21 cellular contexts compared by ENCODE assay signal in genomic region chr22:42375982-42376381, GRCh38. TPM values are rescaled to one million over a fixed set of nuclear protein-coding genes. Genes with fewer than 3 reads are reported as not detected.
DNase-seq lines count a peak whose midpoint lies in the region; ATAC-seq, FAIRE-seq and TF ChIP-seq lines count a peak whose summit lies in the region.
"Had no signal": no experiment of that assay in that cellular context is flagged by ENCODE, and none has a peak within 500 bp of the region (broad histone marks: within the 10 kb centered on the region; RNA-seq: fewer than 3 reads in every experiment).

No MANE protein-coding gene starts in this region.

- H3K27ac Mint-ChIP-seq in chondrocyte (ENCODE audit: unreplicated experiment): no peak overlapping the region

- H3K27ac ChIP-seq in BLaER1: no peak overlapping the region
- H3K27ac ChIP-seq in SK-N-MC: 0 out of 2 replicates have a peak overlapping the region, but pooled peaks have one; percentile 3
- H3K27ac ChIP-seq in heart left ventricle: peak overlapping the region in 4 of 12 donors; percentile 21 to 73 (median 36)
- H3K27ac ChIP-seq in Karpas-422 (ENCODE audit: low read length): no peak overlapping the region
- H3K27ac ChIP-seq: parathyroid adenoma had no signal

- no peak for DNase-seq in SK-N-MC (ENCODE audit: low read depth, low spot score)
- peak in 3 of 5 donors; percentile 50 to 63 (median 59) for DNase-seq in heart left ventricle
- peak in 2 of 3 donors; percentile 40 to 46 for DNase-seq in mucosa of descending colon
- no peak for DNase-seq in chondrocyte (ENCODE audit: low spot score)
- no peak for DNase-seq in GM12891 (ENCODE audit: insufficient read length, low spot score)
- no peak for DNase-seq in Karpas-422
- no peak for DNase-seq in SK-N-DZ (ENCODE audit: low spot score)
- DNase-seq: ACHN; activated CD4-positive, alpha-beta T cell treated with anti-CD3 and anti-CD28 coated beads, Interleukin-2, amount 50 U/mL, for 4 hours; activated gamma-delta T cell; amygdala; CD4-positive, alpha-beta memory T cell; effector CD8-positive, alpha-beta T cell; KBM-7; naive B cell; stimulated activated CD4-positive, alpha-beta T cell treated with anti-CD3 and anti-CD28 coated beads, Interleukin-4, amount 100 ng/mL, for 4 hours; T-helper 1 cell had no signal

- no peaks in the 10 kb centered on the region for H3K9me3 Mint-ChIP-seq in chondrocyte (ENCODE audit: low read depth)
- H3K9me3 Mint-ChIP-seq: CD4-positive, alpha-beta memory T cell; central memory CD8-positive, alpha-beta T cell; naive B cell had no signal

- FAIRE-seq in GM12891 (lab: Jason Lieb, UNC): no peak

- H3K79me2 ChIP-seq in Karpas-422 (ENCODE audit: low read length): no peaks in the 10 kb centered on the region
- H3K79me2 ChIP-seq: parathyroid adenoma had no signal

- ATAC-seq in heart left ventricle: peak; percentile 49 to 63 (median 56)
- ATAC-seq in mucosa of descending colon: no peak

- peaks cover 7% of the 10 kb centered on the region for H3K4me1 Mint-ChIP-seq in chondrocyte (ENCODE audit: low read depth)

- no peak overlapping the region for H3K4me3 ChIP-seq in BLaER1
- H3K4me3 ChIP-seq in SK-N-MC: no peak overlapping the region
- H3K4me3 ChIP-seq in heart left ventricle: no peak overlapping the region
- H3K4me3 ChIP-seq in mucosa of descending colon: no peak overlapping the region
- no peak overlapping the region for H3K4me3 ChIP-seq in Karpas-422 (ENCODE audit: low read length)

- no peak overlapping the region for H2AFZ ChIP-seq in Karpas-422 (ENCODE audit: low read length)
- H2AFZ ChIP-seq: parathyroid adenoma had no signal

- H3K9ac ChIP-seq in BLaER1 (no peak overlapping the region), SK-N-MC (ENCODE audit: insufficient read length) (no peak overlapping the region), Karpas-422 (ENCODE audit: low read length) (no peak overlapping the region)
- H3K9ac ChIP-seq: parathyroid adenoma had no signal

- 68 to 88% (median 83%) methylated on average over 4 to 5 of the region's 5 CpGs for WGBS in heart left ventricle, 4 donors

- peaks cover 5% of the 10 kb centered on the region for H3K27me3 Mint-ChIP-seq in chondrocyte (ENCODE audit: low read depth)
- H3K27me3 Mint-ChIP-seq: CD4-positive, alpha-beta memory T cell; central memory CD8-positive, alpha-beta T cell had no signal

- TF ChIP-seq CTCF in heart left ventricle (IDR thresholded peaks at IDR 0.05): no peak
- no peak for TF ChIP-seq CTCF in mucosa of descending colon (IDR thresholded peaks at IDR 0.05)
- no peak for TF ChIP-seq CTCF in chondrocyte (IDR thresholded peaks at IDR 0.05)

- intact Hi-C loops in heart left ventricle (cut with DNase I) (no loop called here), mucosa of descending colon (cut with DNase I, micrococcal nuclease) (no loop called here)

- TF ChIP-seq POLR2A in heart left ventricle (IDR thresholded peaks at IDR 0.05) (no peak), GM12891 (IDR thresholded peaks at IDR 0.05; ENCODE audit: low read depth, low read length) (no peak)

- H3K9me2 ChIP-seq in Karpas-422 (replicated peaks; ENCODE audit: insufficient read depth, low read length): no peaks in the 10 kb centered on the region

- H3K4me1 ChIP-seq in BLaER1 (peaks cover 46% of the 10 kb centered on the region), heart left ventricle (peaks cover 0 to 27% (median 5%) of the 10 kb centered on the region in 12 donors), mucosa of descending colon (ENCODE audit: low read depth) (peaks cover 2% of the 10 kb centered on the region), Karpas-422 (ENCODE audit: low read length) (peaks cover 21% of the 10 kb centered on the region)
- H3K4me1 ChIP-seq: parathyroid adenoma had no signal

- H3K4me2 ChIP-seq in BLaER1 (peak overlapping the region; percentile 34), Karpas-422 (ENCODE audit: low read depth, low read length, poor library complexity, severe bottlenecking) (no peak overlapping the region)

- no peaks in the 10 kb centered on the region for H3K9me3 ChIP-seq in BLaER1
- H3K9me3 ChIP-seq in SK-N-MC (ENCODE audit: low read depth, low read length): no peaks in the 10 kb centered on the region
- H3K9me3 ChIP-seq in heart left ventricle: no peaks in the 10 kb centered on the region
- no peaks in the 10 kb centered on the region for H3K9me3 ChIP-seq in mucosa of descending colon
- no peaks in the 10 kb centered on the region for H3K9me3 ChIP-seq in Karpas-422 (ENCODE audit: low read length)

- H3K36me3 Mint-ChIP-seq in chondrocyte (ENCODE audit: low read depth): no peaks in the 10 kb centered on the region
- H3K36me3 Mint-ChIP-seq: CD4-positive, alpha-beta memory T cell; naive B cell had no signal

- H3K36me3 ChIP-seq in BLaER1 (no peaks in the 10 kb centered on the region), SK-N-MC (ENCODE audit: insufficient read depth, low read length) (no peaks in the 10 kb centered on the region), heart left ventricle (no peaks in the 10 kb centered on the region), mucosa of descending colon (ENCODE audit: low read depth) (no peaks in the 10 kb centered on the region), Karpas-422 (ENCODE audit: insufficient read depth, low read length) (no peaks in the 10 kb centered on the region)

- no peaks in the 10 kb centered on the region for H3K27me3 ChIP-seq in BLaER1
- no peaks in the 10 kb centered on the region for H3K27me3 ChIP-seq in heart left ventricle
- H3K27me3 ChIP-seq in Karpas-422 (ENCODE audit: low read length): no peaks in the 10 kb centered on the region

- no peak overlapping the region for H3K4me3 Mint-ChIP-seq in chondrocyte (ENCODE audit: unreplicated experiment)
- H3K4me3 Mint-ChIP-seq: CD4-positive, alpha-beta memory T cell; central memory CD8-positive, alpha-beta T cell; naive B cell had no signal

- no peaks in the 10 kb centered on the region for H4K20me1 ChIP-seq in BLaER1
- no peaks in the 10 kb centered on the region for H4K20me1 ChIP-seq in Karpas-422 (ENCODE audit: insufficient read depth, low read depth, low read length)

TF ChIP-seq in GM12891, 5 proteins besides CTCF, POLR2A, EP300 and RAD21:
- TF ChIP-seq POLR2AphosphoS5 (IDR thresholded peaks at IDR 0.05; ENCODE audit: low read depth, low read length): no peak
- TF ChIP-seq SPI1 (IDR thresholded peaks at IDR 0.05; ENCODE audit: low read depth, low read length): no peak
- TF ChIP-seq POU2F2 (IDR thresholded peaks at IDR 0.05; ENCODE audit: low read depth, low read length): no peak
- no peak for TF ChIP-seq PAX5 (IDR thresholded peaks at IDR 0.05; ENCODE audit: insufficient read depth, low read length, severe bottlenecking)
- no peak for TF ChIP-seq TAF1 (IDR thresholded peaks at IDR 0.05; ENCODE audit: low read depth, low read length)

RNA-seq across cellular contexts. Expression of gene NFAM1, which starts 56.2 kb away (rescaled TPM):
- 10 to 100 TPM in 1 of 9 donors, 1 to 10 TPM in 6, under 1 TPM in 2; 0.33 to 13.5 (median 1.3) TPM for total RNA-seq in heart left ventricle
- polyA plus RNA-seq in heart left ventricle: under 1 TPM; 0.42 to 0.69 TPM
- total RNA-seq in mucosa of descending colon: 1 to 10 TPM in 2 of 3 donors, under 1 TPM in 1; 0.46 to 3.1 (median 2.9) TPM
- total RNA-seq in chondrocyte: not detected in 3 replicates
- 0.53 TPM for polyA plus RNA-seq in GM12891 (2012; ENCODE audit: low read depth, missing spikeins)
- total RNA-seq in Karpas-422 (2014; rRNA removed; shearing (Covaris generic); ENCODE audit: low replicate concordance): not detected in 2 replicates
- 0.15 and 0.65 TPM in 2 replicates for polyA plus RNA-seq in SK-N-DZ (2014; cell fraction: cytosol; rRNA removed)
- polyA plus RNA-seq in SK-N-DZ (2014; cell fraction: nucleus; rRNA removed): 0.33 and 0.42 TPM in 2 replicates
- total RNA-seq: glomerular endothelial cell had no signal

Comparison
In these comparisons a context has a peak if more than half of its experiments do, and no peak if none do; other contexts are left out.
1. DNase-seq: peak in heart left ventricle (3 of 5) and mucosa of descending colon (2 of 3); none in SK-N-MC (single experiment), chondrocyte (single experiment), GM12891 (single experiment), Karpas-422 (single experiment) and SK-N-DZ (single experiment).